In the genomic region with DNA sequence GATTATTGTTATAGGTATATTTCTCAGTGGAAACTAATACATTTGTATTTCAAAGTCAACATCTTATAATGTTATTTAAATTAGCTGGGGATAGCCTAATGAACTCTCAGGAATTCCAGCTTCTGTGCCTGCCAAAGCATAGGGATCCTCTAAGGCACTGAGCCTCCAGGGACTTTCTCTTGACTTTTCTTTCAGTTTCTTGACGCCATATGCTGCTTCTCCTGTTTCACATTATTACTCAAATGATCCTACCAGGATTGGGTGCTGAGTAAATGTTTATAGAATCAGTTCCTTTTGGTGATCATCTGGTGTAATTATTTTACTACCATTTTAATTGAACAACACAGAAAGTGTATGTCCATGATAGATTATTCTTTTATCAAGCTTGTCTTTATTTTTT, we compare ENCODE assay signal across 21 cellular contexts. TPM values are rescaled to one million over a fixed set of nuclear protein-coding genes. Genes with fewer than 3 reads are reported as not detected.
DNase-seq lines count a peak whose midpoint lies in the region; ATAC-seq and TF ChIP-seq lines count a peak whose summit lies in the region.
"Had no signal": no experiment of that assay in that cellular context is flagged by ENCODE, and none has a peak within 500 bp of the region (broad histone marks: within the 10 kb centered on the region; RNA-seq: fewer than 3 reads in every experiment).

No MANE protein-coding gene starts in this region.

- no peaks in the 10 kb centered on the region for H3K36me3 ChIP-seq in right lobe of liver
- H3K36me3 ChIP-seq: BLaER1, HAP-1, thyroid gland had no signal

- no peaks in the 10 kb centered on the region for H3K27me3 ChIP-seq in right lobe of liver
- H3K27me3 ChIP-seq: ascending aorta, BLaER1, esophagus squamous epithelium, thyroid gland had no signal

- H3K4me3 ChIP-seq in right lobe of liver = no peak overlapping the region
- H3K4me3 ChIP-seq: ascending aorta, BLaER1, esophagus squamous epithelium, HAP-1, mucosa of descending colon, thyroid gland had no signal

- TF ChIP-seq CTCF in right lobe of liver (IDR thresholded peaks at IDR 0.05) = no peak

- H3K4me1 ChIP-seq in right lobe of liver = no peaks in the 10 kb centered on the region
- H3K4me1 ChIP-seq: ascending aorta, BLaER1, esophagus squamous epithelium, thyroid gland had no signal

- H3K9me3 ChIP-seq in right lobe of liver = no peaks in the 10 kb centered on the region
- H3K9me3 ChIP-seq: ascending aorta, esophagus squamous epithelium, HAP-1, mucosa of descending colon, thyroid gland had no signal

- peak; percentile 59 for ATAC-seq in GM18508 (IDR thresholded peaks at IDR 0.05; ENCODE audit: insufficient read depth, unreplicated experiment)
- peak; percentile 60 for ATAC-seq in HG02610 (IDR thresholded peaks at IDR 0.05; ENCODE audit: unreplicated experiment)
- ATAC-seq in right lobe of liver = no peak
- ATAC-seq in HG03439 (IDR thresholded peaks at IDR 0.05; ENCODE audit: unreplicated experiment) = no peak
- ATAC-seq in esophagus mucosa = no peak
- ATAC-seq in HG03108 (IDR thresholded peaks at IDR 0.05; ENCODE audit: unreplicated experiment) = no peak
- ATAC-seq: HepG2, mucosa of descending colon had no signal

- TF ChIP-seq POLR2A in right lobe of liver (IDR thresholded peaks at IDR 0.05) = no peak

- 78% methylated on average over 1 of the region's 1 CpG for WGBS in right lobe of liver (ENCODE audit: insufficient coverage, low coverage, low lambda C conversion rate, missing lambda C conversion rate)

- intact Hi-C loops in right lobe of liver (cut with DNase I) = no loop called here

- DNase-seq in NCI-H446 (lab: John Stamatoyannopoulos, UW) (peak; percentile 9 to 65), fibroblast of the conjunctiva (ENCODE audit: low read depth) (peak; percentile 8), right lobe of liver (no peak)
- DNase-seq: DMS153; esophagus squamous epithelium; hypothalamus; mucosa of descending colon; NCI-H2029 treated with DMSO at 0.1 percent for 48 hours; nucleus accumbens; SHP77; stimulated activated CD4-positive, alpha-beta T cell treated with anti-CD3 and anti-CD28 coated beads, Interleukin-4, amount 100 ng/mL, for 24 hours; thyroid gland had no signal

- H3K27ac ChIP-seq in right lobe of liver = no peak overlapping the region
- H3K27ac ChIP-seq: ascending aorta, BLaER1, esophagus squamous epithelium, thyroid gland had no signal

RNA-seq across cellular contexts. Expression of a gene that starts 7.9 kb away (rescaled TPM):
- total RNA-seq in right lobe of liver (1 to 10 TPM; 3.1 to 9.8 (median 5.4) TPM), esophagus mucosa (7.3 TPM)

RNA-seq across cellular contexts. Expression of a gene that starts 8.0 kb away (rescaled TPM):
- total RNA-seq in right lobe of liver = 10 to 100 TPM in 5 of 6 experiments, 1 to 10 TPM in 1; 9.1 to 22.9 (median 12.1) TPM
- 27.1 TPM for total RNA-seq in esophagus mucosa

Comparison
In these comparisons a context has a peak if more than half of its experiments do, and no peak if none do; other contexts are left out.
1. ATAC-seq: peak in GM18508 (single experiment) and HG02610 (single experiment); none in right lobe of liver (0 of 4), HG03439 (single experiment), esophagus mucosa (single experiment) and HG03108 (single experiment).
2. DNase-seq: peak in NCI-H446 (2 of 2) and fibroblast of the conjunctiva (single experiment); none in right lobe of liver (0 of 3).